ENCODE assay signal across 35 cellular contexts in genomic region chr12:52529417-52529816, GRCh38. TPM values are rescaled to one million over a fixed set of nuclear protein-coding genes. Genes with fewer than 3 reads are reported as not detected.
"Had no signal": no experiment of that assay in that cellular context is flagged by ENCODE, and none has a peak within 500 bp of the region (broad histone marks: within the 10 kb centered on the region; RNA-seq: fewer than 3 reads in every experiment).

No MANE protein-coding gene starts in this region.

- H3K27ac ChIP-seq: adrenal gland, colonic mucosa, epithelial cell of prostate, esophagus squamous epithelium, gastroesophageal sphincter had no signal

- H3K36me3 ChIP-seq: adrenal gland, colonic mucosa, esophagus squamous epithelium, gastroesophageal sphincter had no signal

- H3K4me3 ChIP-seq: adrenal gland, body of pancreas, colonic mucosa, esophagus squamous epithelium, gastroesophageal sphincter had no signal

- H3K4me1 ChIP-seq: adrenal gland, colonic mucosa, gastroesophageal sphincter had no signal

- H3K27ac Mint-ChIP-seq: activated CD4-positive, alpha-beta memory T cell treated with anti-CD3 and anti-CD28 coated beads for 36 hours; activated CD4-positive, alpha-beta T cell treated with anti-CD3 and anti-CD28 coated beads for 36 hours; activated CD4-positive, alpha-beta T cell treated with anti-CD3 and anti-CD28 coated beads, Interleukin-2, amount 10 ng/mL, durations not matched to agents 24 days and 14 days; activated CD8-positive, alpha-beta memory T cell treated with anti-CD3 and anti-CD28 coated beads, Interleukin-2, amount 10 ng/mL, durations not matched to agents 7 days and 5 days; activated CD8-positive, alpha-beta T cell treated with anti-CD3 and anti-CD28 coated beads, Interleukin-2, amount 10 ng/mL, durations not matched to agents 7 days and 5 days; activated naive CD8-positive, alpha-beta T cell treated with anti-CD3 and anti-CD28 coated beads for 36 hours; activated naive CD8-positive, alpha-beta T cell treated with anti-CD3 and anti-CD28 coated beads, Interleukin-2, amount 50 U/mL, for 24 hours; activated T-cell treated with anti-CD3 and anti-CD28 coated beads, Interleukin-2, amount 50 U/mL, for 72 hours had no signal

- DNase-seq: activated CD4-positive, alpha-beta T cell treated with anti-CD3 and anti-CD28 coated beads for 36 hours; activated CD4-positive, alpha-beta T cell treated with anti-CD3 and anti-CD28 coated beads, Interleukin-2, amount 10 ng/mL, durations not matched to agents 24 days and 14 days; activated CD4-positive, CD25-positive, alpha-beta regulatory T cell; activated CD4-positive, CD25-positive, alpha-beta regulatory T cell treated with anti-CD3 and anti-CD28 coated beads, Interleukin-2, amount 50 U/mL, for 72 hours; activated CD8-positive, alpha-beta memory T cell treated with anti-CD3 and anti-CD28 coated beads, Interleukin-2, amount 10 ng/mL, durations not matched to agents 7 days and 5 days; activated CD8-positive, alpha-beta memory T cell treated with anti-CD3 and anti-CD28 coated beads, Interleukin-2, amount 50 U/mL, for 4 hours; activated CD8-positive, alpha-beta T cell treated with anti-CD3 and anti-CD28 coated beads, Interleukin-2, amount 10 ng/mL, durations not matched to agents 7 days and 5 days; activated gamma-delta T cell; activated naive CD4-positive, alpha-beta T cell; activated naive CD8-positive, alpha-beta T cell treated with anti-CD3 and anti-CD28 coated beads for 36 hours; activated naive CD8-positive, alpha-beta T cell treated with anti-CD3 and anti-CD28 coated beads, Interleukin-2, amount 50 U/mL, for 24 hours; activated T-cell treated with anti-CD3 and anti-CD28 coated beads, Interleukin-2, amount 50 U/mL, for 1 hour; activated T-cell treated with anti-CD3 and anti-CD28 coated beads, Interleukin-2, amount 50 U/mL, for 72 hours; colonic mucosa; dermis blood vessel endothelial cell; effector CD4-positive, alpha-beta T cell; effector memory CD8-positive, alpha-beta T cell; esophagus squamous epithelium; foreskin melanocyte; T-helper 2 cell had no signal

- H3K36me3 Mint-ChIP-seq: activated CD4-positive, alpha-beta memory T cell treated with anti-CD3 and anti-CD28 coated beads for 36 hours; activated CD8-positive, alpha-beta memory T cell treated with anti-CD3 and anti-CD28 coated beads, Interleukin-2, amount 10 ng/mL, durations not matched to agents 7 days and 5 days; activated naive CD4-positive, alpha-beta T cell treated with anti-CD3 and anti-CD28 coated beads, Interleukin-2, amount 50 U/mL, for 24 hours; activated naive CD8-positive, alpha-beta T cell treated with anti-CD3 and anti-CD28 coated beads for 36 hours had no signal

- H3K9me3 ChIP-seq: adrenal gland, body of pancreas, colonic mucosa, esophagus squamous epithelium, gastroesophageal sphincter had no signal

- H3K4me1 Mint-ChIP-seq: activated CD4-positive, alpha-beta T cell treated with anti-CD3 and anti-CD28 coated beads for 36 hours; activated naive CD8-positive, alpha-beta T cell treated with anti-CD3 and anti-CD28 coated beads, Interleukin-2, amount 50 U/mL, for 24 hours had no signal

- H3K9me3 Mint-ChIP-seq: activated CD4-positive, alpha-beta memory T cell treated with anti-CD3 and anti-CD28 coated beads for 36 hours; activated CD4-positive, alpha-beta T cell treated with anti-CD3 and anti-CD28 coated beads, Interleukin-2, amount 10 ng/mL, durations not matched to agents 24 days and 14 days; activated naive CD4-positive, alpha-beta T cell treated with anti-CD3 and anti-CD28 coated beads, Interleukin-2, amount 50 U/mL, for 24 hours; activated naive CD8-positive, alpha-beta T cell treated with anti-CD3 and anti-CD28 coated beads for 36 hours; activated naive CD8-positive, alpha-beta T cell treated with anti-CD3 and anti-CD28 coated beads, Interleukin-2, amount 50 U/mL, for 24 hours; activated T-cell treated with anti-CD3 and anti-CD28 coated beads, Interleukin-2, amount 50 U/mL, for 72 hours; effector memory CD8-positive, alpha-beta T cell had no signal

- H3K4me3 Mint-ChIP-seq: activated CD4-positive, alpha-beta memory T cell treated with anti-CD3 and anti-CD28 coated beads for 36 hours; activated CD4-positive, alpha-beta T cell treated with anti-CD3 and anti-CD28 coated beads for 36 hours; activated CD4-positive, alpha-beta T cell treated with anti-CD3 and anti-CD28 coated beads, Interleukin-2, amount 10 ng/mL, durations not matched to agents 24 days and 14 days; activated CD8-positive, alpha-beta memory T cell treated with anti-CD3 and anti-CD28 coated beads, Interleukin-2, amount 10 ng/mL, durations not matched to agents 7 days and 5 days; activated CD8-positive, alpha-beta T cell treated with anti-CD3 and anti-CD28 coated beads, Interleukin-2, amount 10 ng/mL, durations not matched to agents 7 days and 5 days; activated naive CD4-positive, alpha-beta T cell treated with anti-CD3 and anti-CD28 coated beads, Interleukin-2, amount 50 U/mL, for 24 hours; activated naive CD8-positive, alpha-beta T cell treated with anti-CD3 and anti-CD28 coated beads for 36 hours; activated naive CD8-positive, alpha-beta T cell treated with anti-CD3 and anti-CD28 coated beads, Interleukin-2, amount 50 U/mL, for 24 hours; activated T-cell treated with anti-CD3 and anti-CD28 coated beads, Interleukin-2, amount 50 U/mL, for 72 hours; effector memory CD8-positive, alpha-beta T cell had no signal

- H3K27me3 ChIP-seq: adrenal gland, body of pancreas, colonic mucosa, esophagus squamous epithelium, gastroesophageal sphincter had no signal

- H3K27me3 Mint-ChIP-seq: activated CD4-positive, alpha-beta memory T cell treated with anti-CD3 and anti-CD28 coated beads for 36 hours; activated CD4-positive, alpha-beta T cell treated with anti-CD3 and anti-CD28 coated beads for 36 hours; activated CD4-positive, alpha-beta T cell treated with anti-CD3 and anti-CD28 coated beads, Interleukin-2, amount 10 ng/mL, durations not matched to agents 24 days and 14 days; activated CD8-positive, alpha-beta memory T cell treated with anti-CD3 and anti-CD28 coated beads, Interleukin-2, amount 10 ng/mL, durations not matched to agents 7 days and 5 days; activated naive CD4-positive, alpha-beta T cell treated with anti-CD3 and anti-CD28 coated beads, Interleukin-2, amount 50 U/mL, for 24 hours; activated naive CD8-positive, alpha-beta T cell treated with anti-CD3 and anti-CD28 coated beads for 36 hours; activated naive CD8-positive, alpha-beta T cell treated with anti-CD3 and anti-CD28 coated beads, Interleukin-2, amount 50 U/mL, for 24 hours had no signal

RNA-seq across cellular contexts. Expression of gene KRT5, which starts 9.2 kb away (rescaled TPM):
- total RNA-seq: activated CD4-positive, alpha-beta memory T cell treated with anti-CD3 and anti-CD28 coated beads for 36 hours; activated CD4-positive, alpha-beta T cell treated with anti-CD3 and anti-CD28 coated beads for 36 hours; activated CD4-positive, alpha-beta T cell treated with anti-CD3 and anti-CD28 coated beads, Interleukin-2, amount 10 ng/mL, durations not matched to agents 24 days and 14 days; activated CD8-positive, alpha-beta memory T cell treated with anti-CD3 and anti-CD28 coated beads for 36 hours; activated CD8-positive, alpha-beta memory T cell treated with anti-CD3 and anti-CD28 coated beads, Interleukin-2, amount 10 ng/mL, durations not matched to agents 7 days and 5 days; activated CD8-positive, alpha-beta T cell treated with anti-CD3 and anti-CD28 coated beads, Interleukin-2, amount 10 ng/mL, durations not matched to agents 7 days and 5 days; activated naive CD8-positive, alpha-beta T cell treated with anti-CD3 and anti-CD28 coated beads for 36 hours; activated T-cell treated with anti-CD3 and anti-CD28 coated beads, Interleukin-2, amount 50 U/mL, for 72 hours; chondrocyte; colonic mucosa; fibroblast of lung; glomerular endothelial cell; T-helper 1 cell treated with Interleukin-12 subunit alpha and Interleukin-12 subunit beta and Interleukin-4 antibody, amounts not matched to agents 30 ng/mL and 1 ng/mL, for 36 hours had no signal

RNA-seq across cellular contexts. Expression of gene KRT71, which starts 23.5 kb away (rescaled TPM):
- total RNA-seq: activated CD4-positive, alpha-beta memory T cell treated with anti-CD3 and anti-CD28 coated beads for 36 hours; activated CD4-positive, alpha-beta T cell treated with anti-CD3 and anti-CD28 coated beads for 36 hours; activated CD4-positive, alpha-beta T cell treated with anti-CD3 and anti-CD28 coated beads, Interleukin-2, amount 10 ng/mL, durations not matched to agents 24 days and 14 days; activated CD8-positive, alpha-beta memory T cell treated with anti-CD3 and anti-CD28 coated beads for 36 hours; activated CD8-positive, alpha-beta memory T cell treated with anti-CD3 and anti-CD28 coated beads, Interleukin-2, amount 10 ng/mL, durations not matched to agents 7 days and 5 days; activated CD8-positive, alpha-beta T cell treated with anti-CD3 and anti-CD28 coated beads, Interleukin-2, amount 10 ng/mL, durations not matched to agents 7 days and 5 days; activated naive CD8-positive, alpha-beta T cell treated with anti-CD3 and anti-CD28 coated beads for 36 hours; activated T-cell treated with anti-CD3 and anti-CD28 coated beads, Interleukin-2, amount 50 U/mL, for 72 hours; adrenal gland; aorta; body of pancreas; chondrocyte; colonic mucosa; dermis blood vessel endothelial cell; endothelial cell of umbilical vein; esophagus squamous epithelium; fibroblast of lung; fibroblast of villous mesenchyme; gastroesophageal sphincter; glomerular endothelial cell; T-helper 1 cell treated with Interleukin-12 subunit alpha and Interleukin-12 subunit beta and Interleukin-4 antibody, amounts not matched to agents 30 ng/mL and 1 ng/mL, for 36 hours had no signal
- polyA plus RNA-seq: adrenal gland, aorta, endothelial cell of umbilical vein, esophagus, fibroblast of lung had no signal

RNA-seq across cellular contexts. Expression of gene KRT6A, which starts 36.4 kb away (rescaled TPM):
- total RNA-seq: activated CD4-positive, alpha-beta memory T cell treated with anti-CD3 and anti-CD28 coated beads for 36 hours; activated CD4-positive, alpha-beta T cell treated with anti-CD3 and anti-CD28 coated beads for 36 hours; activated CD4-positive, alpha-beta T cell treated with anti-CD3 and anti-CD28 coated beads, Interleukin-2, amount 10 ng/mL, durations not matched to agents 24 days and 14 days; activated CD8-positive, alpha-beta memory T cell treated with anti-CD3 and anti-CD28 coated beads for 36 hours; activated CD8-positive, alpha-beta memory T cell treated with anti-CD3 and anti-CD28 coated beads, Interleukin-2, amount 10 ng/mL, durations not matched to agents 7 days and 5 days; activated CD8-positive, alpha-beta T cell treated with anti-CD3 and anti-CD28 coated beads, Interleukin-2, amount 10 ng/mL, durations not matched to agents 7 days and 5 days; activated naive CD8-positive, alpha-beta T cell treated with anti-CD3 and anti-CD28 coated beads for 36 hours; activated T-cell treated with anti-CD3 and anti-CD28 coated beads, Interleukin-2, amount 50 U/mL, for 72 hours; aorta; body of pancreas; chondrocyte; colonic mucosa; fibroblast of lung; fibroblast of villous mesenchyme; glomerular endothelial cell; T-helper 1 cell treated with Interleukin-12 subunit alpha and Interleukin-12 subunit beta and Interleukin-4 antibody, amounts not matched to agents 30 ng/mL and 1 ng/mL, for 36 hours had no signal
- polyA plus RNA-seq: endothelial cell of umbilical vein had no signal

RNA-seq across cellular contexts. Expression of gene KRT74, which starts 44.2 kb away (rescaled TPM):
- total RNA-seq: activated CD4-positive, alpha-beta memory T cell treated with anti-CD3 and anti-CD28 coated beads for 36 hours; activated CD4-positive, alpha-beta T cell treated with anti-CD3 and anti-CD28 coated beads for 36 hours; activated CD4-positive, alpha-beta T cell treated with anti-CD3 and anti-CD28 coated beads, Interleukin-2, amount 10 ng/mL, durations not matched to agents 24 days and 14 days; activated CD8-positive, alpha-beta memory T cell treated with anti-CD3 and anti-CD28 coated beads for 36 hours; activated CD8-positive, alpha-beta memory T cell treated with anti-CD3 and anti-CD28 coated beads, Interleukin-2, amount 10 ng/mL, durations not matched to agents 7 days and 5 days; activated CD8-positive, alpha-beta T cell treated with anti-CD3 and anti-CD28 coated beads, Interleukin-2, amount 10 ng/mL, durations not matched to agents 7 days and 5 days; activated naive CD8-positive, alpha-beta T cell treated with anti-CD3 and anti-CD28 coated beads for 36 hours; adrenal gland; aorta; body of pancreas; chondrocyte; colonic mucosa; dermis blood vessel endothelial cell; endothelial cell of umbilical vein; fibroblast of lung; fibroblast of villous mesenchyme; gastroesophageal sphincter; glomerular endothelial cell; T-helper 1 cell treated with Interleukin-12 subunit alpha and Interleukin-12 subunit beta and Interleukin-4 antibody, amounts not matched to agents 30 ng/mL and 1 ng/mL, for 36 hours had no signal
- polyA plus RNA-seq: adrenal gland, aorta, endothelial cell of umbilical vein, fibroblast of lung had no signal

RNA-seq across cellular contexts. Expression of gene KRT6C, which starts 55.8 kb away (rescaled TPM):
- total RNA-seq: activated CD4-positive, alpha-beta memory T cell treated with anti-CD3 and anti-CD28 coated beads for 36 hours; activated CD4-positive, alpha-beta T cell treated with anti-CD3 and anti-CD28 coated beads for 36 hours; activated CD4-positive, alpha-beta T cell treated with anti-CD3 and anti-CD28 coated beads, Interleukin-2, amount 10 ng/mL, durations not matched to agents 24 days and 14 days; activated CD8-positive, alpha-beta memory T cell treated with anti-CD3 and anti-CD28 coated beads for 36 hours; activated CD8-positive, alpha-beta memory T cell treated with anti-CD3 and anti-CD28 coated beads, Interleukin-2, amount 10 ng/mL, durations not matched to agents 7 days and 5 days; activated CD8-positive, alpha-beta T cell treated with anti-CD3 and anti-CD28 coated beads, Interleukin-2, amount 10 ng/mL, durations not matched to agents 7 days and 5 days; activated naive CD8-positive, alpha-beta T cell treated with anti-CD3 and anti-CD28 coated beads for 36 hours; activated T-cell treated with anti-CD3 and anti-CD28 coated beads, Interleukin-2, amount 50 U/mL, for 72 hours; aorta; body of pancreas; chondrocyte; colonic mucosa; dermis blood vessel endothelial cell; endothelial cell of umbilical vein; fibroblast of lung; fibroblast of villous mesenchyme; glomerular endothelial cell; T-helper 1 cell treated with Interleukin-12 subunit alpha and Interleukin-12 subunit beta and Interleukin-4 antibody, amounts not matched to agents 30 ng/mL and 1 ng/mL, for 36 hours had no signal
- polyA plus RNA-seq: endothelial cell of umbilical vein, fibroblast of lung had no signal
